8 cellular contexts compared by ENCODE assay signal in genomic region chr7:5532520-5533335, GRCh38. TPM values are rescaled to one million over a fixed set of nuclear protein-coding genes. Genes with fewer than 3 reads are reported as not detected.
DNase-seq lines count a peak whose midpoint lies in the region; ATAC-seq and TF ChIP-seq lines count a peak whose summit lies in the region.

No MANE protein-coding gene starts in this region.

- DNase-seq in SIG-M5 (lab: John Stamatoyannopoulos, UW) = peak; percentile 40
- DNase-seq in chondrocyte (ENCODE audit: low spot score) = no peak
- peak; percentile 77 for DNase-seq in mucosa of gallbladder (ENCODE audit: low spot score)
- DNase-seq in type B pancreatic cell (ENCODE audit: extremely low spot score, unreplicated experiment) = no peak
- DNase-seq in NCI-H2196 treated with DMSO at 0.1 percent for 48 hours (lab: John Stamatoyannopoulos, UW; ENCODE audit: unreplicated experiment) = no peak
- no peak for DNase-seq in kidney glomerular epithelial cell (lab: John Stamatoyannopoulos, UW)

- no peak overlapping the region for H3K27ac Mint-ChIP-seq in chondrocyte (ENCODE audit: unreplicated experiment)
- H3K27ac Mint-ChIP-seq in type B pancreatic cell = peak overlapping the region; percentile 99

- TF ChIP-seq CTCF in chondrocyte (IDR thresholded peaks at IDR 0.05) (no peak), type B pancreatic cell (conservative IDR thresholded peaks at IDR 0.05) (no peak)

- H3K36me3 Mint-ChIP-seq in chondrocyte (ENCODE audit: low read depth) (peaks cover 15% of the 10 kb centered on the region), type B pancreatic cell (peaks cover 15% of the 10 kb centered on the region)

- ATAC-seq in GM18868 (IDR thresholded peaks at IDR 0.05; ENCODE audit: unreplicated experiment) (peak; percentile 42), HG02973 (IDR thresholded peaks at IDR 0.05; ENCODE audit: unreplicated experiment) (peak; percentile 25)

- peak overlapping the region; percentile 13 for H3K4me3 Mint-ChIP-seq in chondrocyte (ENCODE audit: unreplicated experiment)
- H3K4me3 Mint-ChIP-seq in type B pancreatic cell = peak overlapping the region; percentile 93

- H3K4me1 Mint-ChIP-seq in chondrocyte (ENCODE audit: low read depth) = peaks cover 27% of the 10 kb centered on the region
- H3K4me1 Mint-ChIP-seq in type B pancreatic cell (ENCODE audit: unreplicated experiment) = peaks cover 28% of the 10 kb centered on the region

- no peaks in the 10 kb centered on the region for H3K27me3 Mint-ChIP-seq in chondrocyte (ENCODE audit: low read depth)
- H3K27me3 Mint-ChIP-seq in type B pancreatic cell = peaks cover 17% of the 10 kb centered on the region

- H3K9me3 Mint-ChIP-seq in chondrocyte (ENCODE audit: low read depth) = no peaks in the 10 kb centered on the region
- H3K9me3 Mint-ChIP-seq in type B pancreatic cell = no peaks in the 10 kb centered on the region

RNA-seq across cellular contexts. Expression of gene ACTB, which starts 2.3 kb away (rescaled TPM):
- 3,228 to 5,289 TPM (median 5,211 TPM) in 3 replicates for total RNA-seq in chondrocyte
- 4,630 TPM for total RNA-seq in mucosa of gallbladder
- total RNA-seq in type B pancreatic cell (ENCODE audit: low replicate concordance) = 3,466 and 4,253 TPM in 2 replicates

RNA-seq across cellular contexts. Expression of gene FBXL18, which starts 19.1 kb away (rescaled TPM):
- total RNA-seq in chondrocyte = 18.0 to 18.8 TPM (median 18.6 TPM) in 3 replicates
- total RNA-seq in mucosa of gallbladder = 12.1 TPM
- 13.5 and 14.9 TPM in 2 replicates for total RNA-seq in type B pancreatic cell (ENCODE audit: low replicate concordance)

RNA-seq across cellular contexts. Expression of gene FSCN1, which starts 59.9 kb away (rescaled TPM):
- 166 to 210 TPM (median 167 TPM) in 3 replicates for total RNA-seq in chondrocyte
- total RNA-seq in mucosa of gallbladder = 38.6 TPM
- 25.3 and 223 TPM in 2 replicates for total RNA-seq in type B pancreatic cell (ENCODE audit: low replicate concordance)

Comparison
In these comparisons a context has a peak if more than half of its experiments do, and no peak if none do; other contexts are left out.
1. DNase-seq: peak in SIG-M5 (single experiment) and mucosa of gallbladder (single experiment); none in chondrocyte (single experiment), type B pancreatic cell (single experiment), NCI-H2196 treated with DMSO at 0.1 percent for 48 hours (single experiment) and kidney glomerular epithelial cell (single experiment).